Comparison of ENCODE assay signal across 1 cellular context in the genomic region with DNA sequence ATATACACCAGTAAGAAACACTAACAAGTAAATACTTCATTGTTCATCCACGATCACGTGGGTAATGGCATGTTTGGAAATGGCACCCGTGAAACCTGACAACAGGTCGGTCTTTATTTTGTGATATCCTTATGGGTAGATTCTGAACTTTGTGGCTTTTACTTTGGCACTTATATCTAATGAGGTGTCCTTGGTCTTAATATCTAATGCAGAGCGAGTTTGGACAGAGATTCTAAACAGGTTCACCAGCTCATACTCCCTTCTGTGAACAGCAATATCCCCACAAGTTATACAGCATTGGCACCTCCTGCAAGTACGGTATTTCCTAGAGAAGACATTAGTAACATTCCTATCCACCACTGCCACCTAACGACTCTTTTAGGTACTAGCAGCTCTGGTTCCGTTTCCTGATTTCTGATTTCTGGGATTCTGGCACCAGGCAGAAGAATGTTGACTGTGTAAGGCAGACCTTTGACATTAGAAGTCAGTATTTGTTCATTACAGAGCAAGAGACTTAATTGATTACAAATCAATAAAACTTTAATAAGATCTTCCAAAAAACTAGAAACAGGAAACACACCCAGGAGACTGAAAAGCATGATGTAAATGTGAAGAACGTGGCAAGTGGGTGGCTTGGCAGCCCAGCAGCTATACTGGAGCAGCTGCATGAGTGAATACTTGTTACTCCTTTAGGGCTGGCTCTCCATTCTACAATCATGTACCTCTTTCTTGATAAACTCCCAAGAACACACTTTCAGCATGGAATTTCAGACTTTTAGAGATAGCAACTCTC.
TF ChIP-seq lines count a peak whose summit lies in the region.

No MANE protein-coding gene starts in this region.

TF ChIP-seq in HepG2, 621 proteins besides CTCF, POLR2A, EP300 and RAD21 (continued from another document and continues in another):
- TF ChIP-seq, protein P1, sequence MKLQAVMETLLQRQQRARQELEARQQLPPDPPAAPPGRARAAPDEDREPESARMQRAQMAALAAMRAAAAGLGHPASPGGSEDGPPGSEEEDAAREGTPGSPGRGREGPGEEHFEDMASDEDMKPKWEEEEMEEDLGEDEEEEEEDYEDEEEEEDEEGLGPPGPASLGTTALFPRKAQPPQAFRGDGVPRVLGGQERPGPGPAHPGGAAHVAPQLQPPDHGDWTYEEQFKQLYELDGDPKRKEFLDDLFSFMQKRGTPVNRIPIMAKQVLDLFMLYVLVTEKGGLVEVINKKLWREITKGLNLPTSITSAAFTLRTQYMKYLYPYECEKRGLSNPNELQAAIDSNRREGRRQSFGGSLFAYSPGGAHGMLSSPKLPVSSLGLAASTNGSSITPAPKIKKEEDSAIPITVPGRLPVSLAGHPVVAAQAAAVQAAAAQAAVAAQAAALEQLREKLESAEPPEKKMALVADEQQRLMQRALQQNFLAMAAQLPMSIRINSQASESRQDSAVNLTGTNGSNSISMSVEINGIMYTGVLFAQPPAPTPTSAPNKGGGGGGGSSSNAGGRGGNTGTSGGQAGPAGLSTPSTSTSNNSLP (IDR thresholded peaks at IDR 0.05; ENCODE audit: low read depth, low read length), result peak; percentile 41; the same call in 1 of the 2 replicates
- peak; percentile 66; the same call in 1 of the 2 replicates for TF ChIP-seq ZSCAN30 (CRISPR knock-in tag; IDR thresholded peaks at IDR 0.05)
- TF ChIP-seq TEAD3 (CRISPR knock-in tag; optimal IDR thresholded peaks at IDR 0.05; ENCODE audit: borderline replicate concordance), result peak; percentile 90
- no peak for TF ChIP-seq KDM2A (CRISPR knock-in tag; IDR thresholded peaks at IDR 0.05; ENCODE audit: borderline replicate concordance, low read depth)
- TF ChIP-seq, protein P2, sequence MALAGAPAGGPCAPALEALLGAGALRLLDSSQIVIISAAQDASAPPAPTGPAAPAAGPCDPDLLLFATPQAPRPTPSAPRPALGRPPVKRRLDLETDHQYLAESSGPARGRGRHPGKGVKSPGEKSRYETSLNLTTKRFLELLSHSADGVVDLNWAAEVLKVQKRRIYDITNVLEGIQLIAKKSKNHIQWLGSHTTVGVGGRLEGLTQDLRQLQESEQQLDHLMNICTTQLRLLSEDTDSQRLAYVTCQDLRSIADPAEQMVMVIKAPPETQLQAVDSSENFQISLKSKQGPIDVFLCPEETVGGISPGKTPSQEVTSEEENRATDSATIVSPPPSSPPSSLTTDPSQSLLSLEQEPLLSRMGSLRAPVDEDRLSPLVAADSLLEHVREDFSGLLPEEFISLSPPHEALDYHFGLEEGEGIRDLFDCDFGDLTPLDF (CRISPR knock-in tag; IDR thresholded peaks at IDR 0.05), result no peak
- 0 out of 2 replicates have a peak, but pooled peaks have one; percentile 43 for TF ChIP-seq SOX5 (CRISPR knock-in tag; IDR thresholded peaks at IDR 0.05; ENCODE audit: borderline replicate concordance)
- TF ChIP-seq KAT2B (IDR thresholded peaks at IDR 0.05; ENCODE audit: borderline replicate concordance, low read depth, low read length), result no peak
- TF ChIP-seq, protein P3, sequence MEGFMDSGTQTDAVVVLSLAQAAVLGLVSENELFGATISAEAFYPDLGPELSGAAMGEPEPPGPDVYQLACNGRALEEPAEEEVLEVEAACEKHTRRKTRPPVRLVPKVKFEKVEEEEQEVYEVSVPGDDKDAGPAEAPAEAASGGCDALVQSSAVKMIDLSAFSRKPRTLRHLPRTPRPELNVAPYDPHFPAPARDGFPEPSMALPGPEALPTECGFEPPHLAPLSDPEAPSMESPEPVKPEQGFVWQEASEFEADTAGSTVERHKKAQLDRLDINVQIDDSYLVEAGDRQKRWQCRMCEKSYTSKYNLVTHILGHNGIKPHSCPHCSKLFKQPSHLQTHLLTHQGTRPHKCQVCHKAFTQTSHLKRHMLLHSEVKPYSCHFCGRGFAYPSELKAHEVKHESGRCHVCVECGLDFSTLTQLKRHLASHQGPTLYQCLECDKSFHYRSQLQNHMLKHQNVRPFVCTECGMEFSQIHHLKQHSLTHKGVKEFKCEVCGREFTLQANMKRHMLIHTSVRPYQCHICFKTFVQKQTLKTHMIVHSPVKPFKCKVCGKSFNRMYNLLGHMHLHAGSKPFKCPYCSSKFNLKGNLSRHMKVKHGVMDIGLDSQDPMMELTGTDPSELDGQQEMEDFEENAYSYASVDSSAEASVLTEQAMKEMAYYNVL (CRISPR knock-in tag; IDR thresholded peaks at IDR 0.05; ENCODE audit: borderline replicate concordance), result 0 out of 2 replicates have a peak, but pooled peaks have one; percentile 42
- TF ChIP-seq NONO (IDR thresholded peaks at IDR 0.05), result no peak
- TF ChIP-seq NONO (CRISPR knock-in tag; conservative IDR thresholded peaks at IDR 0.05), result peak; percentile 60
- TF ChIP-seq ZNF589 (CRISPR knock-in tag; conservative IDR thresholded peaks at IDR 0.05), result no peak
- TF ChIP-seq ZNF180 (CRISPR knock-in tag; IDR thresholded peaks at IDR 0.05; ENCODE audit: borderline replicate concordance, low read depth), result no peak
- TF ChIP-seq ZNF331 (CRISPR knock-in tag; IDR thresholded peaks at IDR 0.05), result peak; percentile 56; the same call in 1 of the 2 replicates
- no peak for TF ChIP-seq ZNF891 (CRISPR knock-in tag; IDR thresholded peaks at IDR 0.05)
- 0 out of 2 replicates have a peak, but pooled peaks have one; percentile 47 for TF ChIP-seq KMT2B (CRISPR knock-in tag; IDR thresholded peaks at IDR 0.05)
- TF ChIP-seq FOXP1 (IDR thresholded peaks at IDR 0.05), result no peak
- no peak for TF ChIP-seq FOXP1 (CRISPR knock-in tag; IDR thresholded peaks at IDR 0.05)
- TF ChIP-seq, protein P4, sequence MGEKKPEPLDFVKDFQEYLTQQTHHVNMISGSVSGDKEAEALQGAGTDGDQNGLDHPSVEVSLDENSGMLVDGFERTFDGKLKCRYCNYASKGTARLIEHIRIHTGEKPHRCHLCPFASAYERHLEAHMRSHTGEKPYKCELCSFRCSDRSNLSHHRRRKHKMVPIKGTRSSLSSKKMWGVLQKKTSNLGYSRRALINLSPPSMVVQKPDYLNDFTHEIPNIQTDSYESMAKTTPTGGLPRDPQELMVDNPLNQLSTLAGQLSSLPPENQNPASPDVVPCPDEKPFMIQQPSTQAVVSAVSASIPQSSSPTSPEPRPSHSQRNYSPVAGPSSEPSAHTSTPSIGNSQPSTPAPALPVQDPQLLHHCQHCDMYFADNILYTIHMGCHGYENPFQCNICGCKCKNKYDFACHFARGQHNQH (CRISPR knock-in tag; IDR thresholded peaks at IDR 0.05), result peak; percentile 69; the same call in 1 of the 2 replicates
- TF ChIP-seq ZNF792 (CRISPR knock-in tag; IDR thresholded peaks at IDR 0.05), result 0 out of 2 replicates have a peak, but pooled peaks have one; percentile 20
- TF ChIP-seq, protein P5, sequence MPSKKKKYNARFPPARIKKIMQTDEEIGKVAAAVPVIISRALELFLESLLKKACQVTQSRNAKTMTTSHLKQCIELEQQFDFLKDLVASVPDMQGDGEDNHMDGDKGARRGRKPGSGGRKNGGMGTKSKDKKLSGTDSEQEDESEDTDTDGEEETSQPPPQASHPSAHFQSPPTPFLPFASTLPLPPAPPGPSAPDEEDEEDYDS (CRISPR knock-in tag; IDR thresholded peaks at IDR 0.05), result peak; percentile 48; the same call in 1 of the 2 replicates
- no peak for TF ChIP-seq HNF4A (CRISPR knock-in tag; IDR thresholded peaks at IDR 0.05)
- TF ChIP-seq, protein P6, sequence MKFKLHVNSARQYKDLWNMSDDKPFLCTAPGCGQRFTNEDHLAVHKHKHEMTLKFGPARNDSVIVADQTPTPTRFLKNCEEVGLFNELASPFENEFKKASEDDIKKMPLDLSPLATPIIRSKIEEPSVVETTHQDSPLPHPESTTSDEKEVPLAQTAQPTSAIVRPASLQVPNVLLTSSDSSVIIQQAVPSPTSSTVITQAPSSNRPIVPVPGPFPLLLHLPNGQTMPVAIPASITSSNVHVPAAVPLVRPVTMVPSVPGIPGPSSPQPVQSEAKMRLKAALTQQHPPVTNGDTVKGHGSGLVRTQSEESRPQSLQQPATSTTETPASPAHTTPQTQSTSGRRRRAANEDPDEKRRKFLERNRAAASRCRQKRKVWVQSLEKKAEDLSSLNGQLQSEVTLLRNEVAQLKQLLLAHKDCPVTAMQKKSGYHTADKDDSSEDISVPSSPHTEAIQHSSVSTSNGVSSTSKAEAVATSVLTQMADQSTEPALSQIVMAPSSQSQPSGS (CRISPR knock-in tag; IDR thresholded peaks at IDR 0.05), result peak; percentile 47; the same call in 1 of the 2 replicates
- TF ChIP-seq RBM22 (optimal IDR thresholded peaks at IDR 0.05; ENCODE audit: low read length), result peak; percentile 41
- peak; percentile 31; the same call in 1 of the 2 replicates for TF ChIP-seq PHF8 (CRISPR knock-in tag; IDR thresholded peaks at IDR 0.05)
- no peak for TF ChIP-seq ZNF292 (CRISPR knock-in tag; IDR thresholded peaks at IDR 0.05; ENCODE audit: borderline replicate concordance, low read depth)
- TF ChIP-seq HOXA9 (CRISPR knock-in tag; IDR thresholded peaks at IDR 0.05; ENCODE audit: borderline replicate concordance), result no peak
- TF ChIP-seq CEBPG (CRISPR knock-in tag; IDR thresholded peaks at IDR 0.05), result peak; percentile 8; the same call in 1 of the 2 replicates
- TF ChIP-seq, protein P7, sequence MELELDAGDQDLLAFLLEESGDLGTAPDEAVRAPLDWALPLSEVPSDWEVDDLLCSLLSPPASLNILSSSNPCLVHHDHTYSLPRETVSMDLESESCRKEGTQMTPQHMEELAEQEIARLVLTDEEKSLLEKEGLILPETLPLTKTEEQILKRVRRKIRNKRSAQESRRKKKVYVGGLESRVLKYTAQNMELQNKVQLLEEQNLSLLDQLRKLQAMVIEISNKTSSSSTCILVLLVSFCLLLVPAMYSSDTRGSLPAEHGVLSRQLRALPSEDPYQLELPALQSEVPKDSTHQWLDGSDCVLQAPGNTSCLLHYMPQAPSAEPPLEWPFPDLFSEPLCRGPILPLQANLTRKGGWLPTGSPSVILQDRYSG (CRISPR knock-in tag; IDR thresholded peaks at IDR 0.05), result no peak
- no peak for TF ChIP-seq ZNF816 (CRISPR knock-in tag; IDR thresholded peaks at IDR 0.05; ENCODE audit: borderline replicate concordance)
- no peak for TF ChIP-seq ZNF749 (CRISPR knock-in tag; IDR thresholded peaks at IDR 0.05; ENCODE audit: borderline replicate concordance)
- TF ChIP-seq IRF2 (CRISPR knock-in tag; IDR thresholded peaks at IDR 0.05), result peak; percentile 64; the same call in 1 of the 2 replicates
- TF ChIP-seq ZNF7 (CRISPR knock-in tag; IDR thresholded peaks at IDR 0.05), result no peak
- TF ChIP-seq, protein P8, sequence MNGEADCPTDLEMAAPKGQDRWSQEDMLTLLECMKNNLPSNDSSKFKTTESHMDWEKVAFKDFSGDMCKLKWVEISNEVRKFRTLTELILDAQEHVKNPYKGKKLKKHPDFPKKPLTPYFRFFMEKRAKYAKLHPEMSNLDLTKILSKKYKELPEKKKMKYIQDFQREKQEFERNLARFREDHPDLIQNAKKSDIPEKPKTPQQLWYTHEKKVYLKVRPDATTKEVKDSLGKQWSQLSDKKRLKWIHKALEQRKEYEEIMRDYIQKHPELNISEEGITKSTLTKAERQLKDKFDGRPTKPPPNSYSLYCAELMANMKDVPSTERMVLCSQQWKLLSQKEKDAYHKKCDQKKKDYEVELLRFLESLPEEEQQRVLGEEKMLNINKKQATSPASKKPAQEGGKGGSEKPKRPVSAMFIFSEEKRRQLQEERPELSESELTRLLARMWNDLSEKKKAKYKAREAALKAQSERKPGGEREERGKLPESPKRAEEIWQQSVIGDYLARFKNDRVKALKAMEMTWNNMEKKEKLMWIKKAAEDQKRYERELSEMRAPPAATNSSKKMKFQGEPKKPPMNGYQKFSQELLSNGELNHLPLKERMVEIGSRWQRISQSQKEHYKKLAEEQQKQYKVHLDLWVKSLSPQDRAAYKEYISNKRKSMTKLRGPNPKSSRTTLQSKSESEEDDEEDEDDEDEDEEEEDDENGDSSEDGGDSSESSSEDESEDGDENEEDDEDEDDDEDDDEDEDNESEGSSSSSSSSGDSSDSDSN (CRISPR knock-in tag; IDR thresholded peaks at IDR 0.05), result no peak
- TF ChIP-seq, protein P9, sequence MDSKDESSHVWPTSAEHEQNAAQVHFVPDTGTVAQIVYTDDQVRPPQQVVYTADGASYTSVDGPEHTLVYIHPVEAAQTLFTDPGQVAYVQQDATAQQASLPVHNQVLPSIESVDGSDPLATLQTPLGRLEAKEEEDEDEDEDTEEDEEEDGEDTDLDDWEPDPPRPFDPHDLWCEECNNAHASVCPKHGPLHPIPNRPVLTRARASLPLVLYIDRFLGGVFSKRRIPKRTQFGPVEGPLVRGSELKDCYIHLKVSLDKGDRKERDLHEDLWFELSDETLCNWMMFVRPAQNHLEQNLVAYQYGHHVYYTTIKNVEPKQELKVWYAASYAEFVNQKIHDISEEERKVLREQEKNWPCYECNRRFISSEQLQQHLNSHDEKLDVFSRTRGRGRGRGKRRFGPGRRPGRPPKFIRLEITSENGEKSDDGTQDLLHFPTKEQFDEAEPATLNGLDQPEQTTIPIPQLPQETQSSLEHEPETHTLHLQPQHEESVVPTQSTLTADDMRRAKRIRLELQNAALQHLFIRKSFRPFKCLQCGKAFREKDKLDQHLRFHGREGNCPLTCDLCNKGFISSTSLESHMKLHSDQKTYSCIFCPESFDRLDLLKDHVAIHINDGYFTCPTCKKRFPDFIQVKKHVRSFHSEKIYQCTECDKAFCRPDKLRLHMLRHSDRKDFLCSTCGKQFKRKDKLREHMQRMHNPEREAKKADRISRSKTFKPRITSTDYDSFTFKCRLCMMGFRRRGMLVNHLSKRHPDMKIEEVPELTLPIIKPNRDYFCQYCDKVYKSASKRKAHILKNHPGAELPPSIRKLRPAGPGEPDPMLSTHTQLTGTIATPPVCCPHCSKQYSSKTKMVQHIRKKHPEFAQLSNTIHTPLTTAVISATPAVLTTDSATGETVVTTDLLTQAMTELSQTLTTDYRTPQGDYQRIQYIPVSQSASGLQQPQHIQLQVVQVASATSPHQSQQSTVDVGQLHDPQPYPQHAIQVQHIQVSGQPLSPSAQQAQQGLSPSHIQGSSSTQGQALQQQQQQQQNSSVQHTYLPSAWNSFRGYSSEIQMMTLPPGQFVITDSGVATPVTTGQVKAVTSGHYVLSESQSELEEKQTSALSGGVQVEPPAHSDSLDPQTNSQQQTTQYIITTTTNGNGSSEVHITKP (CRISPR knock-in tag; IDR thresholded peaks at IDR 0.05; ENCODE audit: low read depth), result 0 out of 2 replicates have a peak, but pooled peaks have one; percentile 33
- no peak for TF ChIP-seq ZNF567 (CRISPR knock-in tag; IDR thresholded peaks at IDR 0.05; ENCODE audit: borderline replicate concordance)
- peak; percentile 29; the same call in 1 of the 2 replicates for TF ChIP-seq PITX1 (CRISPR knock-in tag; IDR thresholded peaks at IDR 0.05)
- TF ChIP-seq, protein P10, sequence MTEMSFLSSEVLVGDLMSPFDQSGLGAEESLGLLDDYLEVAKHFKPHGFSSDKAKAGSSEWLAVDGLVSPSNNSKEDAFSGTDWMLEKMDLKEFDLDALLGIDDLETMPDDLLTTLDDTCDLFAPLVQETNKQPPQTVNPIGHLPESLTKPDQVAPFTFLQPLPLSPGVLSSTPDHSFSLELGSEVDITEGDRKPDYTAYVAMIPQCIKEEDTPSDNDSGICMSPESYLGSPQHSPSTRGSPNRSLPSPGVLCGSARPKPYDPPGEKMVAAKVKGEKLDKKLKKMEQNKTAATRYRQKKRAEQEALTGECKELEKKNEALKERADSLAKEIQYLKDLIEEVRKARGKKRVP (CRISPR knock-in tag; IDR thresholded peaks at IDR 0.05), result peak in 1 of 2 experiments; percentile 52; a peak in 1 of 4 replicates
- TF ChIP-seq, protein P11, sequence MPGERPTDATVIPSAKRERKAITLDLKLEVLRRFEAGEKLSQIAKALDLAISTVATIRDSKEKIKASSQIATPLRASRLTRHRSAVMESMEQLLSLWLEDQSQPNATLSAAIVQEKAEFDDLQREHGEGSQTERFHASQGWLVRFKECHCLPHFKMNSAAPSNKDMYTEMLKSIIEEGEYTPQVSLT (CRISPR knock-in tag; IDR thresholded peaks at IDR 0.05; ENCODE audit: borderline replicate concordance, low read depth), result no peak
